ENCODE assay signal across 8 cellular contexts in the genomic region with DNA sequence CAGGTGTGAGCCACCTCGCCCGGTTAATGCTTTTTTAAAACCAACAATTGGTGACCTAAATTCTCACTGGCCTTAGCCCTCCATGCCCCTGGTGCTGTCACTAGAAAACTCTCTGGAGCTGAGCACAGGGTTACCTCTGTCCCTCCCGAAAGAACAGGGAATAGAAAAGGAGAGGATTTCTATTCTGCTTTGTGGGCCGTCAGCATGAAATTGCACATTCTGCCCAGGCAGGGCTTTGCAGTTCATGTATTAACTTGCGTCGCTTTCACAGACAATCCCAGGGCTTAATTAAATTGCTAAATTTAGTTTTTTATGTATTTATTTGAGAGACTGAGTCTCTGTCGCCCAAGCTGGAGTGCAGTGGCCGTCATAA. TPM values are rescaled to one million over a fixed set of nuclear protein-coding genes. Genes with fewer than 3 reads are reported as not detected.
DNase-seq lines count a peak whose midpoint lies in the region; ATAC-seq and TF ChIP-seq lines count a peak whose summit lies in the region.

No MANE protein-coding gene starts in this region.

- H3K27me3 ChIP-seq in upper lobe of left lung = no peaks in the 10 kb centered on the region

- in situ Hi-C loops in astrocyte of the spinal cord (cut with HindIII; ENCODE audit: low sequenced_read_pairs) = no loop called here

- WGBS in lower leg skin, 2 donors = 17 to 21% methylated on average over 8 of the region's 8 CpGs
- 22 to 24% methylated on average over 8 of the region's 8 CpGs for WGBS in upper lobe of left lung, 2 donors

- ATAC-seq in HG03432 (IDR thresholded peaks at IDR 0.05; ENCODE audit: unreplicated experiment) (peak; percentile 20), upper lobe of left lung (ENCODE audit: low FRiP score in 2 of 2) (peak in 1 of 2 donors; percentile 11), GM21360 (IDR thresholded peaks at IDR 0.05; ENCODE audit: unreplicated experiment) (no peak)

- H3K9me3 ChIP-seq in upper lobe of left lung = peaks cover 0 to 16% (median 0%) of the 10 kb centered on the region in 4 donors

- no peak for TF ChIP-seq EP300 in upper lobe of left lung (IDR thresholded peaks at IDR 0.05)

- peaks cover 4 to 28% (median 18%) of the 10 kb centered on the region in 4 donors for H3K36me3 ChIP-seq in upper lobe of left lung

- intact Hi-C loops in lower leg skin (cut with DNase I; ENCODE audit: low total_unique reads) = no loop called here

- TF ChIP-seq POLR2A in lower leg skin (IDR thresholded peaks at IDR 0.05) (no peak), upper lobe of left lung (IDR thresholded peaks at IDR 0.05) (no peak)

- peaks cover 11 to 19% (median 12%) of the 10 kb centered on the region in 4 donors for H3K4me1 ChIP-seq in upper lobe of left lung

- peak overlapping the region; percentile 88; the same call in 1 of the 2 replicates for H3K27ac ChIP-seq in C4-2B
- peak overlapping the region; percentile 79 to 94 (median 85) for H3K27ac ChIP-seq in upper lobe of left lung

- DNase-seq in astrocyte of the spinal cord (ENCODE audit: low read depth, low spot score) (no peak), lower leg skin (ENCODE audit: low spot score in 2 of 2) (no peak), upper lobe of left lung (peak in 1 of 2 donors; percentile 20), NOMO-1 treated with DMSO at 0.1 percent for 48 hours (lab: John Stamatoyannopoulos, UW; ENCODE audit: unreplicated experiment) (no peak)
- no peak for DNase-seq in NK-92 treated with Interleukin-12 subunit alpha and Interleukin-12 subunit beta, amount 100 ng/mL, for 24 hours (lab: John Stamatoyannopoulos, UW)

- peak overlapping the region; percentile 49 for H3K4me3 ChIP-seq in astrocyte of the spinal cord (ENCODE audit: low read depth, low read length)
- H3K4me3 ChIP-seq in lower leg skin (ENCODE audit: low read depth, poor library complexity, severe bottlenecking) = peak overlapping the region; percentile 35
- peak overlapping the region; percentile 36 to 88 (median 70) for H3K4me3 ChIP-seq in upper lobe of left lung

- TF ChIP-seq CTCF in C4-2B (conservative IDR thresholded peaks at IDR 0.05) = no peak
- no peak for TF ChIP-seq CTCF in astrocyte of the spinal cord (IDR thresholded peaks at IDR 0.05; ENCODE audit: low read depth, low read length)
- TF ChIP-seq CTCF in lower leg skin (IDR thresholded peaks at IDR 0.05) = no peak
- no peak for TF ChIP-seq CTCF in upper lobe of left lung (IDR thresholded peaks at IDR 0.05)

RNA-seq across cellular contexts. Expression of a gene that starts 0.6 kb away (rescaled TPM):
- total RNA-seq in lower leg skin (1 to 10 TPM; 2.8 to 6.2 (median 5.7) TPM), upper lobe of left lung (10 to 100 TPM in 2 of 6 donors, 1 to 10 TPM in 4; 2.7 to 13.6 (median 8.4) TPM)

RNA-seq across cellular contexts. Expression of a gene that starts 27.0 kb away (rescaled TPM):
- total RNA-seq in lower leg skin (10 to 100 TPM in 3 of 4 donors, 1 to 10 TPM in 1; 8.0 to 18.4 (median 14.6) TPM), upper lobe of left lung (10 to 100 TPM in 4 of 6 donors, 1 to 10 TPM in 2; 4.0 to 20.0 (median 14.7) TPM)

RNA-seq across cellular contexts. Expression of a gene that starts 39.7 kb away (rescaled TPM):
- total RNA-seq in lower leg skin (1 to 10 TPM in 1 of 4 donors, under 1 TPM in 3; 0.67 to 1.3 (median 0.87) TPM), upper lobe of left lung (1 to 10 TPM; 1.7 to 5.3 (median 2.7) TPM)
